In genomic region chr19:45403781-45404556, GRCh38 we compare ENCODE assay signal across 9 cellular contexts. TPM values are rescaled to one million over a fixed set of nuclear protein-coding genes. Genes with fewer than 3 reads are reported as not detected.
DNase-seq lines count a peak whose midpoint lies in the region; ATAC-seq, FAIRE-seq and TF ChIP-seq lines count a peak whose summit lies in the region.
"Had no signal": no experiment of that assay in that cellular context is flagged by ENCODE, and none has a peak within 500 bp of the region (broad histone marks: within the 10 kb centered on the region; RNA-seq: fewer than 3 reads in every experiment).

No MANE protein-coding gene starts in this region.

- no peaks in the 10 kb centered on the region for H4K20me1 ChIP-seq in keratinocyte (ENCODE audit: control insufficient read depth, extremely low read depth, insufficient read depth, low read length)

- H3K36me3 ChIP-seq in HEK293 (ENCODE audit: control insufficient read depth in 2 of 2, insufficient read depth in 1 of 2, low read length in 2 of 2) (peaks cover 0 to 8% of the 10 kb centered on the region in 2 experiments; a peak in 2 of 3 replicates), keratinocyte (ENCODE audit: control insufficient read depth in 2 of 2, extremely low read depth in 1 of 2, insufficient read depth in 2 of 2, low read length in 2 of 2) (peaks cover 3 to 26% of the 10 kb centered on the region in 2 experiments)
- H3K36me3 ChIP-seq: uterus had no signal

- H3K79me2 ChIP-seq in keratinocyte (ENCODE audit: control insufficient read depth, insufficient read depth, low read length) = peaks cover 66% of the 10 kb centered on the region

- H2AFZ ChIP-seq in keratinocyte (ENCODE audit: control insufficient read depth, low read length) = no peak overlapping the region

- H3K4me1 ChIP-seq in HEK293 (ENCODE audit: control insufficient read depth, insufficient read depth, low read length) (0 out of 2 replicates have a peak, but pooled peaks cover 7% of the 10 kb centered on the region), keratinocyte (ENCODE audit: control insufficient read depth, extremely low read depth, insufficient read depth, low read length) (peaks cover 35% of the 10 kb centered on the region)

- dilution Hi-C loops in keratinocyte (cut with MboI; ENCODE audit: extremely low pct_ligation_motif_present, low sequenced_read_pairs) = no loop called here

- POLR2A ChIA-PET in HEK293 (lab: Yijun Ruan, JAX) = interaction anchor here (0.6 to 2.3 kb wide), 8 partner anchors 9 to 104 kb away, joined by 3 to 7 read pairs (median 4); partner anchors contain the start of gene FOSB

- peak; percentile 50 for DNase-seq in T follicular helper cell (ENCODE audit: low read depth)
- peak; percentile 22 for DNase-seq in astrocyte of the spinal cord (ENCODE audit: low read depth, low spot score)
- peak; percentile 75 for DNase-seq in keratinocyte (ENCODE audit: low read depth, low spot score)
- DNase-seq in stimulated activated CD4-positive, alpha-beta T cell treated with anti-CD3 and anti-CD28 coated beads, TNF-alpha, amount 100 ng/mL, for 48 hours (ENCODE audit: low read depth in 3 of 3) = peak; percentile 44 to 67 (median 55)
- DNase-seq in NCI-H187 treated with DMSO at 0.1 percent for 48 hours (lab: John Stamatoyannopoulos, UW) = no peak

- peak; percentile 58 for FAIRE-seq in keratinocyte (lab: Jason Lieb, UNC)

- H3K4me3 ChIP-seq in HEK293 (ENCODE audit: low read depth, low read length) (peak overlapping the region; percentile 53), astrocyte of the spinal cord (ENCODE audit: low read depth, low read length) (peak overlapping the region; percentile 86), keratinocyte (ENCODE audit: control insufficient read depth in 2 of 3, extremely low read depth in 1 of 3, insufficient read depth in 2 of 3, low read depth in 1 of 3, low read length in 3 of 3) (peak overlapping the region; percentile 96 to 98 (median 97))

- H3K27me3 ChIP-seq in keratinocyte (ENCODE audit: control insufficient read depth, extremely low read depth, insufficient read depth, low read length) = no peaks in the 10 kb centered on the region

- no peaks in the 10 kb centered on the region for H3K9me3 ChIP-seq in HEK293 (ENCODE audit: control insufficient read depth, insufficient read depth, low read depth, low read length)
- no peaks in the 10 kb centered on the region for H3K9me3 ChIP-seq in keratinocyte (ENCODE audit: control insufficient read depth, low read depth, low read length)
- H3K9me3 ChIP-seq: uterus had no signal

- TF ChIP-seq CTCF in C4-2B (conservative IDR thresholded peaks at IDR 0.05) (peak; percentile 64), HEK293 (tag by site-specific recombination; IDR thresholded peaks at IDR 0.05) (0 out of 2 replicates have a peak, but pooled peaks have one; percentile 21), astrocyte of the spinal cord (IDR thresholded peaks at IDR 0.05; ENCODE audit: low read depth, low read length) (peak; percentile 69), keratinocyte (optimal IDR thresholded peaks at IDR 0.05 in 1 of 3, IDR thresholded peaks at IDR 0.05 in 1 of 3, conservative IDR thresholded peaks at IDR 0.05 in 1 of 3; ENCODE audit: extremely low read depth in 1 of 3, insufficient read depth in 2 of 3, low read length in 3 of 3) (peak; percentile 71 to 76 (median 72))

- CTCF ChIA-PET in HEK293 (lab: Yijun Ruan, JAX) = interaction anchor here (0.6 to 4.6 kb wide), 20 partner anchors 10 to 636 kb away, joined by 3 to 32 read pairs (median 6); partner anchors contain the start of gene KLC3

- H3K9ac ChIP-seq in keratinocyte (ENCODE audit: control insufficient read depth, extremely low read depth, insufficient read depth, low read length) = peak overlapping the region; percentile 97

- no peak for ATAC-seq in HG03469 (IDR thresholded peaks at IDR 0.05; ENCODE audit: unreplicated experiment)

- in situ Hi-C loops in astrocyte of the spinal cord (cut with HindIII; ENCODE audit: low sequenced_read_pairs) = no loop called here

- H3K27ac ChIP-seq in C4-2B = peak overlapping the region; percentile 87
- H3K27ac ChIP-seq in HEK293 (ENCODE audit: extremely low read depth, low read depth, low read length) = no peak overlapping the region
- H3K27ac ChIP-seq in keratinocyte (ENCODE audit: control insufficient read depth, insufficient read depth, low read length) = peak overlapping the region; percentile 97

- no peaks in the 10 kb centered on the region for H3K9me1 ChIP-seq in keratinocyte (ENCODE audit: control insufficient read depth, extremely low read depth, insufficient read depth, low read length)

- peak overlapping the region; percentile 99 for H3K4me2 ChIP-seq in keratinocyte (ENCODE audit: control insufficient read depth, extremely low read depth, insufficient read depth, low read depth, low read length)

TF ChIP-seq in HEK293, 187 proteins besides CTCF, POLR2A, EP300 and RAD21 (continues in another document):
- TF ChIP-seq SP3 (tag by site-specific recombination; IDR thresholded peaks at IDR 0.05) = peak; percentile 18; the same call in 1 of the 2 replicates
- peak; percentile 70 for TF ChIP-seq ZFHX2 (tag by site-specific recombination; conservative IDR thresholded peaks at IDR 0.05)
- TF ChIP-seq ZNF768 (tag by site-specific recombination; IDR thresholded peaks at IDR 0.05) = no peak
- no peak for TF ChIP-seq AEBP2 (tag by site-specific recombination; IDR thresholded peaks at IDR 0.05; ENCODE audit: borderline replicate concordance)
- no peak for TF ChIP-seq ZNF214 (tag by site-specific recombination; IDR thresholded peaks at IDR 0.05; ENCODE audit: borderline replicate concordance)

RNA-seq across cellular contexts. Expression of gene PPP1R13L, which starts 0.9 kb away (rescaled TPM):
- polyA plus RNA-seq in keratinocyte = 31.2 to 94.8 TPM (median 38.3 TPM) in 3 replicates
- 90.7 TPM for polyA plus RNA-seq in keratinocyte (2011; ENCODE audit: low read depth)
- 63.8 and 111 TPM in 2 replicates for polyA plus RNA-seq in keratinocyte (2011; cell fraction: cytosol; rRNA removed)
- 184 and 244 TPM in 2 replicates for polyA plus RNA-seq in keratinocyte (2011; cell fraction: nucleus; rRNA removed)
- 205 and 317 TPM in 2 replicates for polyA plus RNA-seq in keratinocyte (2012; ENCODE audit: low replicate concordance)
- polyA minus RNA-seq in keratinocyte = 45.6 to 117 TPM (median 49.2 TPM) in 3 replicates
- polyA minus RNA-seq in keratinocyte (2011; cell fraction: cytosol; rRNA and poly(A)+ RNA removed) = 168 TPM
- 82.1 and 99.1 TPM in 2 replicates for polyA minus RNA-seq in keratinocyte (2011; cell fraction: nucleus; rRNA and poly(A)+ RNA removed)

RNA-seq across cellular contexts. Expression of gene POLR1G, which starts 2.5 kb away (rescaled TPM):
- 8.0 to 16.8 TPM (median 9.8 TPM) in 3 replicates for polyA plus RNA-seq in keratinocyte
- 7.1 TPM for polyA plus RNA-seq in keratinocyte (2011; ENCODE audit: low read depth)
- 5.9 and 10.6 TPM in 2 replicates for polyA plus RNA-seq in keratinocyte (2011; cell fraction: cytosol; rRNA removed)
- 9.5 and 11.2 TPM in 2 replicates for polyA plus RNA-seq in keratinocyte (2011; cell fraction: nucleus; rRNA removed)
- 5.5 and 14.5 TPM in 2 replicates for polyA plus RNA-seq in keratinocyte (2012; ENCODE audit: low replicate concordance)
- 2.8 to 8.4 TPM (median 2.9 TPM) in 3 replicates for polyA minus RNA-seq in keratinocyte
- polyA minus RNA-seq in keratinocyte (2011; cell fraction: cytosol; rRNA and poly(A)+ RNA removed) = 8.4 TPM
- 5.2 and 5.7 TPM in 2 replicates for polyA minus RNA-seq in keratinocyte (2011; cell fraction: nucleus; rRNA and poly(A)+ RNA removed)

RNA-seq across cellular contexts. Expression of gene ERCC1, which starts 19.7 kb away (rescaled TPM):
- polyA plus RNA-seq in keratinocyte = 175 to 250 TPM (median 208 TPM) in 3 replicates
- 82.8 TPM for polyA plus RNA-seq in keratinocyte (2011; ENCODE audit: low read depth)
- polyA plus RNA-seq in keratinocyte (2011; cell fraction: cytosol; rRNA removed) = 164 and 279 TPM in 2 replicates
- polyA plus RNA-seq in keratinocyte (2011; cell fraction: nucleus; rRNA removed) = 216 and 294 TPM in 2 replicates
- polyA plus RNA-seq in keratinocyte (2012; ENCODE audit: low replicate concordance) = 116 and 285 TPM in 2 replicates
- polyA minus RNA-seq in keratinocyte = 165 to 373 TPM (median 217 TPM) in 3 replicates
- 284 TPM for polyA minus RNA-seq in keratinocyte (2011; cell fraction: cytosol; rRNA and poly(A)+ RNA removed)
- 59.1 and 65.1 TPM in 2 replicates for polyA minus RNA-seq in keratinocyte (2011; cell fraction: nucleus; rRNA and poly(A)+ RNA removed)

RNA-seq across cellular contexts. Expression of gene ERCC2, which starts 33.6 kb away (rescaled TPM):
- 24.7 to 34.4 TPM (median 27.6 TPM) in 3 replicates for polyA plus RNA-seq in keratinocyte
- 2.9 TPM for polyA plus RNA-seq in keratinocyte (2011; ENCODE audit: low read depth)
- 24.4 and 26.6 TPM in 2 replicates for polyA plus RNA-seq in keratinocyte (2011; cell fraction: cytosol; rRNA removed)
- 51.5 and 59.4 TPM in 2 replicates for polyA plus RNA-seq in keratinocyte (2011; cell fraction: nucleus; rRNA removed)
- polyA plus RNA-seq in keratinocyte (2012; ENCODE audit: low replicate concordance) = 7.5 and 32.9 TPM in 2 replicates
- polyA minus RNA-seq in keratinocyte = 34.5 to 96.1 TPM (median 45.2 TPM) in 3 replicates
- 29.7 TPM for polyA minus RNA-seq in keratinocyte (2011; cell fraction: cytosol; rRNA and poly(A)+ RNA removed)
- polyA minus RNA-seq in keratinocyte (2011; cell fraction: nucleus; rRNA and poly(A)+ RNA removed) = 21.5 and 25.8 TPM in 2 replicates

Comparison
In these comparisons a context has a peak if more than half of its experiments do, and no peak if none do; other contexts are left out.
1. CTCF ChIP-seq: peak in every context shown above with its lines; median percentile 72 in keratinocyte; 69 in astrocyte of the spinal cord; 64 in C4-2B; 21 in HEK293.